9 cellular contexts compared by ENCODE assay signal in the genomic region with DNA sequence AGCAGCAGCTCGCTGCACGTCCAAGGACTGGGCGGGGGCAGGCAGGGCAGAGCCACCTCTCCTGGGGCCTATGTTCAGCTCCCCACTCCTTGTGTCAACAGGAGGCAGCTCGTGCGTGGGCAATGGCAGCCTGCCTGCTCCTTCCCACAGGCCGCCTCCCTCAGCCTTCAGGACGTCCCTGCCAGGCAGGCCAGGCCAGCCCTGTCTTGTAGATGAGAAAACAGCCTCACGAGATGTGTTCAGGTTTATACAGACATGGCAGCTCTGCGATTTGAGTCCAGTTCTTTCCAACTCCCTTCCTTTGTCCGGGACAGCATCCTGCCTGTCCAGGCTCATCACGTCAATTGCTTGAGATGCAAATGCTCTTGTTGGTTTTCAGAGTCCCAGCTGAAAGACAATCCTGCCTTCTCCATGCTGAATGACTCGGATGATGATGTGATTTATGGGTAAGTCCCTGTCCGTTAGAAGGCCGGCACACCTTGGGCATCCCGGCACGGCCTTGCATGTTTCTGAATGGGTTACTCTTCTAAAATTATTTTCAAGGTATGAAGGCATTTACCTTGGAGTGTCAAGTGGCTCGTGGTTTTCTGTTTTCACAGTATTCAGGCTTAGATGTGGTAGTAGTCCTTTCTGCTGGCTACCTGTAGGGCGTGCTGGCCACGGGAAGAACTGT. TPM values are rescaled to one million over a fixed set of nuclear protein-coding genes. Genes with fewer than 3 reads are reported as not detected.
DNase-seq lines count a peak whose midpoint lies in the region; ATAC-seq and TF ChIP-seq lines count a peak whose summit lies in the region.
"Had no signal": no experiment of that assay in that cellular context is flagged by ENCODE, and none has a peak within 500 bp of the region (broad histone marks: within the 10 kb centered on the region; RNA-seq: fewer than 3 reads in every experiment).

No MANE protein-coding gene starts in this region.

- H3K4me1 ChIP-seq in right lobe of liver (peaks cover 0 to 16% (median 8%) of the 10 kb centered on the region in 4 donors), testis (peaks cover 33% of the 10 kb centered on the region)

- DNase-seq in DMS 273 (lab: John Stamatoyannopoulos, UW; ENCODE audit: unreplicated experiment) (peak; percentile 17), DMS 273 treated with DMSO at 0.1 percent for 48 hours (lab: John Stamatoyannopoulos, UW) (no peak), cardiac fibroblast (ENCODE audit: low read depth in 2 of 2) (peak; percentile 61 to 84), right lobe of liver (peak in 1 of 3 donors; percentile 46), testis (peak; percentile 81)
- no peak for DNase-seq in stimulated activated CD4-positive, alpha-beta T cell treated with anti-CD3 and anti-CD28 coated beads, Interleukin-1b, Interleukin-23, amount 100 ng/mL, for 48 hours

- H3K27me3 ChIP-seq in right lobe of liver (no peaks in the 10 kb centered on the region), testis (no peaks in the 10 kb centered on the region)

- intact Hi-C loops in right lobe of liver (cut with DNase I), result no loop called here
- intact Hi-C loops in testis (cut with DNase I; ENCODE audit: low total_unique reads), result no loop called here

- H3K4me3 ChIP-seq in cardiac fibroblast (replicated peaks in 1 of 2; ENCODE audit: low read depth in 2 of 2, low read length in 2 of 2) (peak overlapping the region in 1 of 2 donors; percentile 9), right lobe of liver (no peak overlapping the region), testis (no peak overlapping the region)

- peaks cover 0 to 14% (median 6%) of the 10 kb centered on the region in 4 donors for H3K36me3 ChIP-seq in right lobe of liver
- H3K36me3 ChIP-seq in testis (ENCODE audit: low read depth, missing control alignments), result no peaks in the 10 kb centered on the region

- no peak for TF ChIP-seq POLR2A in right lobe of liver (IDR thresholded peaks at IDR 0.05)
- TF ChIP-seq POLR2A in testis (IDR thresholded peaks at IDR 0.05), result no peak
- no peak for TF ChIP-seq POLR2A in GM18505 (IDR thresholded peaks at IDR 0.05; ENCODE audit: borderline replicate concordance, extremely low read depth, insufficient read depth, insufficient read length)

- TF ChIP-seq CTCF in cardiac fibroblast (IDR thresholded peaks at IDR 0.05; ENCODE audit: low read depth, low read length) (no peak), right lobe of liver (IDR thresholded peaks at IDR 0.05) (no peak), testis (IDR thresholded peaks at IDR 0.05) (no peak)

- ATAC-seq in right lobe of liver (peak in 1 of 4 donors; percentile 7), GM21367 (IDR thresholded peaks at IDR 0.05; ENCODE audit: unreplicated experiment) (no peak), GM18505 (IDR thresholded peaks at IDR 0.05; ENCODE audit: unreplicated experiment) (no peak)

- 84% methylated on average over 15 of the region's 19 CpGs for WGBS in right lobe of liver (ENCODE audit: insufficient coverage, low coverage, low lambda C conversion rate, missing lambda C conversion rate)
- 62% methylated on average over 19 of the region's 19 CpGs for whole genome bisulfite sequencing in testis, 2 donors

- H3K27ac ChIP-seq in right lobe of liver (peak overlapping the region; percentile 17 to 54 (median 53)), testis (peak overlapping the region; percentile 3 to 78)
- H3K27ac ChIP-seq: 22Rv1 had no signal

- no peaks in the 10 kb centered on the region for H3K9me3 ChIP-seq in right lobe of liver
- no peaks in the 10 kb centered on the region for H3K9me3 ChIP-seq in testis

RNA-seq across cellular contexts. Expression of a gene that starts 13.5 kb away (rescaled TPM):
- 10 to 100 TPM; 31.5 to 69.5 (median 40.0) TPM for total RNA-seq in right lobe of liver
- 100 to 1,000 TPM; 165 to 200 TPM for total RNA-seq in testis
- polyA plus RNA-seq in testis (ENCODE audit: insufficient read depth, low read depth, low replicate concordance), result 319 TPM

RNA-seq across cellular contexts. Expression of a gene that starts 18.8 kb away (rescaled TPM):
- total RNA-seq in right lobe of liver (1 to 10 TPM in 4 of 6 experiments, under 1 TPM in 2; 0.66 to 1.7 (median 1.0) TPM), testis (10 to 100 TPM; 10.2 to 11.0 TPM)
- polyA plus RNA-seq in testis (ENCODE audit: insufficient read depth, low read depth, low replicate concordance), result 7.0 TPM

Comparison
In these comparisons a context has a peak if more than half of its experiments do, and no peak if none do; other contexts are left out.
1. DNase-seq: peak in DMS 273 (single experiment), cardiac fibroblast (2 of 2) and testis (single experiment); none in DMS 273 treated with DMSO at 0.1 percent for 48 hours (single experiment) and stimulated activated CD4-positive, alpha-beta T cell treated with anti-CD3 and anti-CD28 coated beads, Interleukin-1b, Interleukin-23, amount 100 ng/mL, for 48 hours (single experiment).
2. RNA of a gene that starts 18.8 kb away (total RNA-seq): 10.2 to 11.0 TPM in testis; 0.66 to 1.7 TPM in right lobe of liver; every median in the first group is over 4 times any median in the second.